Comparison of ENCODE assay signal across 1 cellular context in genomic region chr9:88534456-88535225, GRCh38.
TF ChIP-seq lines count a peak whose summit lies in the region.

TSS of gene NXNL2 (plus strand) at chr9:88535178. CDS start at chr9:88535435, 257 bp downstream.

TF ChIP-seq in SK-N-SH treated with all-trans-retinoic acid at 6 μM for 48 hours, 23 proteins besides CTCF, POLR2A, EP300 and RAD21 (continued from another document):
- TF ChIP-seq ZNF70 (CRISPR knock-in tag; IDR thresholded peaks at IDR 0.05): no peak
- TF ChIP-seq ZC3H10 (CRISPR knock-in tag; IDR thresholded peaks at IDR 0.05): no peak
- TF ChIP-seq PPARA (CRISPR knock-in tag; IDR thresholded peaks at IDR 0.05; ENCODE audit: borderline replicate concordance): no peak
